Comparison of ENCODE assay signal across 17 cellular contexts in genomic region chr22:20792966-20793332, GRCh38. TPM values are rescaled to one million over a fixed set of nuclear protein-coding genes. Genes with fewer than 3 reads are reported as not detected.
DNase-seq lines count a peak whose midpoint lies in the region; ATAC-seq and TF ChIP-seq lines count a peak whose summit lies in the region.
"Had no signal": no experiment of that assay in that cellular context is flagged by ENCODE, and none has a peak within 500 bp of the region (broad histone marks: within the 10 kb centered on the region; RNA-seq: fewer than 3 reads in every experiment).

No MANE protein-coding gene starts in this region.

- H3K27me3 ChIP-seq in GM23248 (replicated peaks; ENCODE audit: insufficient read depth) (no peaks in the 10 kb centered on the region), lower lobe of right lung (ENCODE audit: low read depth) (no peaks in the 10 kb centered on the region), upper lobe of right lung (no peaks in the 10 kb centered on the region)
- H3K27me3 ChIP-seq: BE2C had no signal

- peaks cover 12% of the 10 kb centered on the region; the same call in 1 of the 2 replicates for H3K36me3 ChIP-seq in GM23248 (ENCODE audit: low read depth)
- peaks cover 88% of the 10 kb centered on the region for H3K36me3 ChIP-seq in lower lobe of right lung
- peaks cover 80% of the 10 kb centered on the region for H3K36me3 ChIP-seq in upper lobe of right lung

- H3K9me2 ChIP-seq in GM23248 (ENCODE audit: insufficient read depth): no peaks in the 10 kb centered on the region

- H3K4me2 ChIP-seq in GM23248 (ENCODE audit: unreplicated experiment): no peak overlapping the region

- in situ Hi-C loops in GM23248 (cut with MboI): no loop called here

- ATAC-seq in lower lobe of right lung: peak; percentile 28 to 68
- ATAC-seq in upper lobe of right lung: peak; percentile 33
- ATAC-seq in GM19035 (IDR thresholded peaks at IDR 0.05; ENCODE audit: unreplicated experiment): no peak
- ATAC-seq: CD8-positive, alpha-beta T cell had no signal

- H3K9me3 ChIP-seq in GM23248 (ENCODE audit: low read depth) (no peaks in the 10 kb centered on the region), lower lobe of right lung (no peaks in the 10 kb centered on the region), upper lobe of right lung (no peaks in the 10 kb centered on the region)
- H3K9me3 ChIP-seq: BE2C had no signal

- H3K4me1 ChIP-seq in GM23248 (ENCODE audit: insufficient read depth) (0 out of 2 replicates have a peak, but pooled peaks cover 4% of the 10 kb centered on the region), lower lobe of right lung (no peaks in the 10 kb centered on the region), upper lobe of right lung (no peaks in the 10 kb centered on the region)
- H3K4me1 ChIP-seq: BE2C had no signal

- H3K79me2 ChIP-seq in GM23248 (ENCODE audit: insufficient read depth): no peaks in the 10 kb centered on the region

- WGBS in GM23248 (ENCODE audit: low coverage in 1 of 2, low lambda C conversion rate in 2 of 2, missing lambda C conversion rate in 2 of 2), 2 experiments: 69 to 73% methylated on average over 3 of the region's 3 CpGs

- DNase-seq in GM23248 (peak; percentile 21), astrocyte of the hippocampus (ENCODE audit: low read depth, low spot score) (peak; percentile 55), lower lobe of right lung (no peak), upper lobe of right lung (no peak), NCI-H2107 (lab: John Stamatoyannopoulos, UW) (no peak), SHP77 (lab: John Stamatoyannopoulos, UW) (no peak)
- DNase-seq: ACHN; BE2C; CD8-positive, alpha-beta T cell; IMR-90; NCI-H1417 treated with DMSO at 0.1 percent for 48 hours; NCI-H2081; NCI-H2227 treated with DMSO at 0.1 percent for 48 hours; NCI-H524 treated with DMSO at 0.1 percent for 48 hours; RPMI8226 had no signal

- no peaks in the 10 kb centered on the region for H4K20me1 ChIP-seq in GM23248 (ENCODE audit: insufficient read depth)

- TF ChIP-seq CTCF in lower lobe of right lung (IDR thresholded peaks at IDR 0.05): no peak
- TF ChIP-seq CTCF in upper lobe of right lung (IDR thresholded peaks at IDR 0.05): no peak

- no peak overlapping the region for H3K9ac ChIP-seq in GM23248

- H3K4me3 ChIP-seq in GM23248 (no peak overlapping the region), lower lobe of right lung (no peak overlapping the region), upper lobe of right lung (no peak overlapping the region)

- intact Hi-C loops in lower lobe of right lung (cut with DNase I) (no loop called here), upper lobe of right lung (cut with DNase I) (loop anchor here (10.0 kb wide), 1 partner anchor 62 kb away; the partner anchor contains the start of genes PI4KA and SNAP29)

- H3F3A ChIP-seq in GM23248 (ENCODE audit: insufficient read depth): no peaks in the 10 kb centered on the region

- H2AFZ ChIP-seq in GM23248: no peak overlapping the region

- H3K27ac ChIP-seq in GM23248 (peak overlapping the region; percentile 24), lower lobe of right lung (no peak overlapping the region), upper lobe of right lung (no peak overlapping the region)

RNA-seq across cellular contexts. Expression of gene SERPIND1, which starts 19.0 kb away (rescaled TPM):
- not detected in 2 replicates for total RNA-seq in GM23248 (2014; rRNA removed; shearing (Covaris generic))
- 0.13 and 0.26 TPM in 2 replicates for polyA plus RNA-seq in GM23248 (2016; fragmentation: Nextera tagmentation; extraction: Ambion mirVana)
- total RNA-seq in lower lobe of right lung (0.24 TPM), upper lobe of right lung (0.58 TPM)
- total RNA-seq: CD8-positive, alpha-beta T cell; IMR-90; OCI-LY7 had no signal

Comparison
In these comparisons a context has a peak if more than half of its experiments do, and no peak if none do; other contexts are left out.
1. DNase-seq: peak in GM23248 (single experiment) and astrocyte of the hippocampus (single experiment); none in lower lobe of right lung (single experiment), upper lobe of right lung (single experiment), NCI-H2107 (single experiment) and SHP77 (0 of 2).